In genomic region chr2:186595219-186595618, GRCh38 we compare ENCODE assay signal across 12 cellular contexts. TPM values are rescaled to one million over a fixed set of nuclear protein-coding genes. Genes with fewer than 3 reads are reported as not detected.
A peak's percentile ranks its signal among the peaks of the same experiment; 100 is the strongest.
DNase-seq lines count a peak whose midpoint lies in the region; ATAC-seq and TF ChIP-seq lines count a peak whose summit lies in the region.
"Had no signal": no experiment of that assay in that cellular context is flagged by ENCODE, and none has a peak within 500 bp of the region (broad histone marks: within the 10 kb centered on the region; RNA-seq: fewer than 3 reads in every experiment).

No MANE protein-coding gene starts in this region.

- no peak for TF ChIP-seq EP300 in ovary (IDR thresholded peaks at IDR 0.05)

- H3K36me3 ChIP-seq in GM23248 (ENCODE audit: low read depth) (no peaks in the 10 kb centered on the region), ovary (no peaks in the 10 kb centered on the region)

- H2AFZ ChIP-seq in GM23248 = no peak overlapping the region

- 67 to 76% methylated on average over 2 of the region's 2 CpGs for WGBS in GM23248 (ENCODE audit: low coverage in 1 of 2, low lambda C conversion rate in 2 of 2, missing lambda C conversion rate in 2 of 2), 2 experiments
- WGBS in ovary, 3 donors = 15 to 25% (median 19%) methylated on average over 2 of the region's 2 CpGs

- DNase-seq in GM23248 (peak; percentile 20), RPMI7951 (ENCODE audit: low read depth) (peak; percentile 73), fibroblast of peridontal ligament (ENCODE audit: extremely low read depth) (peak; percentile 57), ovary (peak in 4 of 5 donors; percentile 39 to 72 (median 46)), ureter (ENCODE audit: low spot score) (no peak), GM10248 (ENCODE audit: extremely low spot score) (no peak), NCI-H187 (lab: John Stamatoyannopoulos, UW) (no peak)
- DNase-seq: activated effector memory CD4-positive, alpha-beta T cell treated with anti-CD3 and anti-CD28 coated beads, Interleukin-2, amount 50 U/mL, for 16 hours; naive thymus-derived CD4-positive, alpha-beta T cell; NCI-H1105 had no signal

- H3K4me3 ChIP-seq in GM23248 (no peak overlapping the region), ovary (no peak overlapping the region)

- H3K9ac ChIP-seq in GM23248 = no peak overlapping the region

- ATAC-seq in HG03439 (IDR thresholded peaks at IDR 0.05; ENCODE audit: unreplicated experiment) = no peak
- ATAC-seq: HCT116; naive thymus-derived CD4-positive, alpha-beta T cell had no signal

- H3K9me3 ChIP-seq in GM23248 (ENCODE audit: low read depth) = no peaks in the 10 kb centered on the region
- H3K9me3 ChIP-seq in ovary = no peaks in the 10 kb centered on the region

- no peak for TF ChIP-seq POLR2A in ovary (IDR thresholded peaks at IDR 0.05)

- CTCF ChIA-PET in GM10248 (lab: Yijun Ruan, JAX) = interaction anchor here (1.7 kb wide), 1 partner anchor 11 kb away, joined by 5 read pairs; no protein-coding TSS in a partner anchor

- H3K79me2 ChIP-seq in GM23248 (ENCODE audit: insufficient read depth) = peaks cover 99% of the 10 kb centered on the region

- H3K4me1 ChIP-seq in GM23248 (ENCODE audit: insufficient read depth) = peaks cover 30% of the 10 kb centered on the region
- peaks cover 8% of the 10 kb centered on the region for H3K4me1 ChIP-seq in ovary (ENCODE audit: insufficient read depth)

- in situ Hi-C loops in GM23248 (cut with MboI) = no loop called here

- intact Hi-C loops in ovary (cut with DNase I) = no loop called here

- POLR2A ChIA-PET in GM10248 (lab: Yijun Ruan, JAX) = no interaction called here

- no peak overlapping the region for H3K27ac ChIP-seq in GM23248
- H3K27ac ChIP-seq in ovary = peak overlapping the region in 1 of 2 donors; percentile 62

- no peaks in the 10 kb centered on the region for H3K27me3 ChIP-seq in GM23248 (replicated peaks; ENCODE audit: insufficient read depth)
- no peaks in the 10 kb centered on the region for H3K27me3 ChIP-seq in ovary

- no peaks in the 10 kb centered on the region for H4K20me1 ChIP-seq in GM23248 (ENCODE audit: insufficient read depth)

- H3F3A ChIP-seq in GM23248 (ENCODE audit: insufficient read depth) = peaks cover 5% of the 10 kb centered on the region; the same call in 1 of the 2 replicates

- H3K9me2 ChIP-seq in GM23248 (ENCODE audit: insufficient read depth) = no peaks in the 10 kb centered on the region

- TF ChIP-seq CTCF in ovary (IDR thresholded peaks at IDR 0.05) = no peak
- TF ChIP-seq CTCF in GM10248 (IDR thresholded peaks at IDR 0.05; ENCODE audit: control extremely low read depth, extremely low read depth, low read depth, missing control alignments) = no peak

- H3K4me2 ChIP-seq in GM23248 (ENCODE audit: unreplicated experiment) = no peak overlapping the region

RNA-seq across cellular contexts. Expression of gene ITGAV, which starts 5.4 kb away (rescaled TPM):
- 233 and 250 TPM in 2 replicates for total RNA-seq in GM23248 (2014; rRNA removed; shearing (Covaris generic))
- polyA plus RNA-seq in GM23248 (2016; fragmentation: Nextera tagmentation; extraction: Ambion mirVana) (56.8 and 61.9 TPM in 2 replicates), ovary (10 to 100 TPM; 35.3 to 53.4 TPM)
- 163 and 170 TPM in 2 replicates for total RNA-seq in RPMI7951 (2014; rRNA removed; shearing (Covaris generic))
- total RNA-seq in ovary (100 to 1,000 TPM in 2 of 7 donors, 10 to 100 TPM in 5; 63.6 to 123 (median 98.1) TPM), ureter (60.1 TPM)

Comparison
In these comparisons a context has a peak if more than half of its experiments do, and no peak if none do; other contexts are left out.
1. DNase-seq: peak in GM23248 (single experiment), RPMI7951 (single experiment), fibroblast of peridontal ligament (single experiment) and ovary (4 of 5); none in ureter (single experiment), GM10248 (single experiment) and NCI-H187 (0 of 2).